In the genomic region with DNA sequence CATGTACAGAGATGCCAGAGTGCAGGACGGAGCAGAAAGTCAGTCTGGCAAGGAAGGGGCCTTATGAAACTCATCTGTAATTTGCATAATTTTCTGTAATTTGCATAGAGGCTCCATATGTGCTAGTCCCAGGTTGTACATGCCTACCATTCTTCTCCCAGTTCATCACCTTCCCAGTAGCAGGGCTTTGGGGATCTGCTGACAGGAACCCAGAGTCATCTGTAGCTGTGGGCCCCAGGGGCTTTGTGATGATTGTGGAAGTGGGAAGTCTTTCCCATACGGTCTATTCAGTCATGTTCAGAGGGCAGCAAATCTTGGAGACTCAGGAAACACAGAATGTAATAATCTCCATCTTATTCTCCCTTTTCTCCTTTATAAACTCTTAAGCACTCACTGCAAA, we compare ENCODE assay signal across 30 cellular contexts.
"Had no signal": no experiment of that assay in that cellular context is flagged by ENCODE, and none has a peak within 500 bp of the region (broad histone marks: within the 10 kb centered on the region; RNA-seq: fewer than 3 reads in every experiment).

No MANE protein-coding gene starts in this region.

- H3K4me3 Mint-ChIP-seq: activated CD4-positive, alpha-beta memory T cell treated with anti-CD3 and anti-CD28 coated beads for 36 hours; activated CD4-positive, alpha-beta T cell treated with anti-CD3 and anti-CD28 coated beads, Interleukin-2, amount 10 ng/mL, durations not matched to agents 7 days and 5 days; activated naive CD4-positive, alpha-beta T cell treated with anti-CD3 and anti-CD28 coated beads for 36 hours; activated T-cell treated with anti-CD3 and anti-CD28 coated beads, Interleukin-2, amount 50 U/mL, for 4 hours; activated T-helper 1 cell treated with anti-CD3 and anti-CD28 coated beads, Interleukin-12 subunit alpha, Interleukin-12 subunit beta, Interleukin-2, Interleukin-4 antibody, amounts not matched to agents 30 ng/mL and 10 ng/mL and 1 ng/mL, durations not matched to agents 14 hours and 24 hours and 36 hours; T-helper 1 cell treated with Interleukin-12 subunit alpha and Interleukin-12 subunit beta and Interleukin-4 antibody, amounts not matched to agents 30 μg/mL and 1 μg/mL, for 36 hours; T-helper 2 cell treated with Interferon-gamma antibody and Interleukin-4, amounts not matched to agents 5 μg/mL and 100 μg/mL, for 36 hours had no signal

- H3K4me3 ChIP-seq: adrenal gland, body of pancreas, breast epithelium, Peyer's patch, SJSA1 had no signal

- H3K9me3 Mint-ChIP-seq: activated CD4-positive, alpha-beta memory T cell treated with anti-CD3 and anti-CD28 coated beads for 36 hours; activated CD4-positive, alpha-beta T cell treated with anti-CD3 and anti-CD28 coated beads, Interleukin-2, amount 10 ng/mL, durations not matched to agents 7 days and 5 days; activated naive CD4-positive, alpha-beta T cell treated with anti-CD3 and anti-CD28 coated beads for 36 hours; activated naive CD4-positive, alpha-beta T cell treated with anti-CD3 and anti-CD28 coated beads, Interleukin-2, amount 50 U/mL, for 72 hours; activated T-cell treated with anti-CD3 and anti-CD28 coated beads, Interleukin-2, amount 50 U/mL, for 4 hours; activated T-helper 1 cell treated with anti-CD3 and anti-CD28 coated beads, Interleukin-12 subunit alpha, Interleukin-12 subunit beta, Interleukin-2, Interleukin-4 antibody, amounts not matched to agents 30 ng/mL and 10 ng/mL and 1 ng/mL, durations not matched to agents 14 hours and 24 hours and 36 hours; T-helper 1 cell treated with Interleukin-12 subunit alpha and Interleukin-12 subunit beta and Interleukin-4 antibody, amounts not matched to agents 30 μg/mL and 1 μg/mL, for 36 hours; T-helper 2 cell treated with Interferon-gamma antibody and Interleukin-4, amounts not matched to agents 5 μg/mL and 100 μg/mL, for 36 hours had no signal

- H3K27ac Mint-ChIP-seq: activated CD4-positive, alpha-beta memory T cell treated with anti-CD3 and anti-CD28 coated beads for 36 hours; activated CD4-positive, alpha-beta T cell treated with anti-CD3 and anti-CD28 coated beads, Interleukin-2, amount 10 ng/mL, durations not matched to agents 7 days and 5 days; activated naive CD4-positive, alpha-beta T cell treated with anti-CD3 and anti-CD28 coated beads for 36 hours; activated naive CD4-positive, alpha-beta T cell treated with anti-CD3 and anti-CD28 coated beads, Interleukin-2, amount 50 U/mL, for 72 hours; activated T-helper 1 cell treated with anti-CD3 and anti-CD28 coated beads, Interleukin-12 subunit alpha, Interleukin-12 subunit beta, Interleukin-2, Interleukin-4 antibody, amounts not matched to agents 30 ng/mL and 10 ng/mL and 1 ng/mL, durations not matched to agents 14 hours and 24 hours and 36 hours; T-helper 1 cell treated with Interleukin-12 subunit alpha and Interleukin-12 subunit beta and Interleukin-4 antibody, amounts not matched to agents 30 μg/mL and 1 μg/mL, for 36 hours; T-helper 2 cell treated with Interferon-gamma antibody and Interleukin-4, amounts not matched to agents 5 μg/mL and 100 μg/mL, for 36 hours had no signal

- ATAC-seq: activated naive CD4-positive, alpha-beta T cell treated with anti-CD3 and anti-CD28 coated beads, Interleukin-2, amount 50 U/mL, for 72 hours; activated T-cell treated with anti-CD3 and anti-CD28 coated beads, Interleukin-2, amount 50 U/mL, for 4 hours; body of pancreas; PC-3 had no signal

- DNase-seq: activated CD4-positive, alpha-beta memory T cell treated with anti-CD3 and anti-CD28 coated beads for 36 hours; activated CD4-positive, alpha-beta T cell treated with anti-CD3 and anti-CD28 coated beads, Interleukin-2, amount 10 ng/mL, durations not matched to agents 7 days and 5 days; activated CD8-positive, alpha-beta memory T cell treated with anti-CD3 and anti-CD28 coated beads, Interleukin-2, amount 50 U/mL, for 4 hours; activated gamma-delta T cell treated with Interleukin-2 at 50 U/mL for 16 hours; activated naive CD4-positive, alpha-beta T cell treated with anti-CD3 and anti-CD28 coated beads for 36 hours; activated T-cell treated with anti-CD3 and anti-CD28 coated beads for 4 hours; activated T-cell treated with anti-CD3 and anti-CD28 coated beads, Interleukin-2, amount 50 U/mL, for 4 hours; adrenal gland; body of pancreas; NCI-H1105 treated with DMSO at 0.1 percent for 48 hours; NCI-H1436; NCI-H1694; NCI-H1930; NCI-H2081 treated with DMSO at 0.1 percent for 48 hours; NCI-H226; NCI-H446 treated with DMSO at 0.1 percent for 48 hours; NCI-H524; NCI-H748 treated with DMSO at 0.1 percent for 48 hours; NK-92 treated with Interleukin-12 subunit alpha and Interleukin-12 subunit beta, amount 100 ng/mL, for 24 hours; PC-3; Peyer's patch; RPMI8226; SHP77 treated with DMSO at 0.1 percent for 48 hours; SK-N-SH had no signal

- H3K27ac ChIP-seq: adrenal gland, body of pancreas, breast epithelium, Peyer's patch, SJSA1 had no signal

- H3K9me3 ChIP-seq: adrenal gland, body of pancreas, breast epithelium, Peyer's patch, SJSA1, SK-N-SH had no signal

- H3K9ac ChIP-seq: SK-N-SH had no signal

- H3K4me1 Mint-ChIP-seq: activated CD4-positive, alpha-beta T cell treated with anti-CD3 and anti-CD28 coated beads, Interleukin-2, amount 10 ng/mL, durations not matched to agents 7 days and 5 days had no signal

- H3K36me3 Mint-ChIP-seq: activated CD4-positive, alpha-beta memory T cell treated with anti-CD3 and anti-CD28 coated beads for 36 hours; activated naive CD4-positive, alpha-beta T cell treated with anti-CD3 and anti-CD28 coated beads, Interleukin-2, amount 50 U/mL, for 72 hours had no signal

- H3K4me1 ChIP-seq: adrenal gland, body of pancreas, breast epithelium, Peyer's patch, SJSA1 had no signal

- H3K36me3 ChIP-seq: adrenal gland, Peyer's patch, SJSA1 had no signal

- H3K27me3 ChIP-seq: adrenal gland, body of pancreas, breast epithelium, Peyer's patch had no signal
